12 cellular contexts compared by ENCODE assay signal in the genomic region with DNA sequence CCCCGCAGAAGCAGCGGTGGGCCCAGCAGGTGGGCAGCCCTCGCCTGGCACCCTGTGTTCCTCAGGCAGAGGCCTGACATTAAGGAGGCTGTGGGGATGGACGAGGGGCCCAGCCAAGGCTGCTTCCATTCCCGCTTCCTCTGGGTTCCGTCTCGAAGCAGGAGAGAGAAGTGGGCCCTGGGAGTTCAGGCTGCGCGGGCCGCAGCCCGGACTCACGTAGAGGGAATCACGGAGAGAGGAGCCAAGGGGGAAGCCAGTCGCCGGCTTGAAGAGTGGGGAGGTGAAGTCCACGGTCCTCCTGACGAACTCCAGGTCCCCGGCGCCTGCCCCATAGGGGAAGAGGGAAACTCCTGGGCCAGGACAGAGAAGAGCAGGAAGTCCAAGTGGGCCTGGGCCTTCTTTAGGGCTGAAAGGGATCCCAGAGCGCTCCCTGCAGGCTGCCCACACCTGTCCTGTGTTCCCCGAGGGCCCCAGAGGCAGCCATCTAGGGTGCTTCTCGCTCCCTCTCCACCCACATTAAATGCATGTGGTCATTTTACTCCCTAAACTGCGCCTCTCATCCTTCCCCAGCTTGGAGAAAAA. TPM values are rescaled to one million over a fixed set of nuclear protein-coding genes. Genes with fewer than 3 reads are reported as not detected.
"Had no signal": no experiment of that assay in that cellular context is flagged by ENCODE, and none has a peak within 500 bp of the region (broad histone marks: within the 10 kb centered on the region; RNA-seq: fewer than 3 reads in every experiment).

No MANE protein-coding gene starts in this region.

- H3K36me3 ChIP-seq: gastrocnemius medialis, heart left ventricle, suprapubic skin had no signal

- H3K9me3 ChIP-seq: gastrocnemius medialis, heart left ventricle, suprapubic skin had no signal

- ATAC-seq: activated CD8-positive, alpha-beta T cell treated with anti-CD3 and anti-CD28 coated beads, Interleukin-2, amount 10 ng/mL, durations not matched to agents 7 days and 5 days; stimulated activated naive CD8-positive, alpha-beta T cell treated with anti-CD3 and anti-CD28 coated beads, Interleukin-15, amount 100 ng/mL, for 72 hours had no signal

- DNase-seq: activated B cell treated with CpG ODN at 0.5 μM for 24 hours; activated CD4-positive, alpha-beta T cell treated with anti-CD3 and anti-CD28 coated beads, Interleukin-2, amount 10 ng/mL, durations not matched to agents 24 days and 14 days; activated CD8-positive, alpha-beta T cell treated with anti-CD3 and anti-CD28 coated beads, Interleukin-2, amount 10 ng/mL, durations not matched to agents 7 days and 5 days; activated T-cell treated with anti-CD3 and anti-CD28 coated beads, Interleukin-2, amount 50 U/mL, for 24 hours; retina had no signal

- H3K4me1 ChIP-seq: gastrocnemius medialis, heart left ventricle, suprapubic skin had no signal

- H3K27ac ChIP-seq: coronary artery, gastrocnemius medialis, heart left ventricle, SK-N-MC, suprapubic skin had no signal

- H3K27me3 ChIP-seq: heart left ventricle had no signal

- H3K4me3 ChIP-seq: coronary artery, gastrocnemius medialis, heart left ventricle, SK-N-MC, suprapubic skin had no signal

RNA-seq across cellular contexts. Expression of a gene that starts 37.7 kb away (rescaled TPM):
- total RNA-seq: lower leg skin, suprapubic skin had no signal
